Comparison of ENCODE assay signal across 19 cellular contexts in genomic region chr14:102711946-102712345, GRCh38.
"Had no signal": no experiment of that assay in that cellular context is flagged by ENCODE, and none has a peak within 500 bp of the region (broad histone marks: within the 10 kb centered on the region; RNA-seq: fewer than 3 reads in every experiment).

No MANE protein-coding gene starts in this region.

- H3K27me3 Mint-ChIP-seq: activated CD4-positive, alpha-beta memory T cell treated with anti-CD3 and anti-CD28 coated beads for 36 hours; activated CD4-positive, alpha-beta T cell treated with anti-CD3 and anti-CD28 coated beads for 36 hours; activated naive CD8-positive, alpha-beta T cell treated with anti-CD3 and anti-CD28 coated beads for 36 hours; activated T-helper 17 cell treated with anti-CD3 and anti-CD28 coated beads, Interleukin-2, amount 50 U/mL, for 72 hours; brain; memory B cell; naive thymus-derived CD4-positive, alpha-beta T cell had no signal

- H3K4me3 Mint-ChIP-seq: activated CD4-positive, alpha-beta memory T cell treated with anti-CD3 and anti-CD28 coated beads for 36 hours; activated CD4-positive, alpha-beta T cell treated with anti-CD3 and anti-CD28 coated beads for 36 hours; activated naive CD8-positive, alpha-beta T cell treated with anti-CD3 and anti-CD28 coated beads for 36 hours; activated T-helper 17 cell treated with anti-CD3 and anti-CD28 coated beads, Interleukin-2, amount 50 U/mL, for 72 hours; brain; memory B cell; naive thymus-derived CD4-positive, alpha-beta T cell; neural progenitor cell; stimulated activated effector memory CD8-positive, alpha-beta T cell treated with anti-CD3 and anti-CD28 coated beads, Interleukin-12 subunit alpha, Interleukin-12 subunit beta, amount 100 ng/mL, for 72 hours; T-helper 1 cell treated with Interleukin-12 subunit alpha and Interleukin-12 subunit beta and Interleukin-4 antibody, amounts not matched to agents 30 μg/mL and 1 μg/mL, for 36 hours; WTC11 had no signal

- DNase-seq: activated CD4-positive, alpha-beta memory T cell treated with anti-CD3 and anti-CD28 coated beads for 36 hours; activated CD4-positive, alpha-beta T cell treated with anti-CD3 and anti-CD28 coated beads for 36 hours; activated naive CD4-positive, alpha-beta T cell; activated naive CD8-positive, alpha-beta T cell treated with anti-CD3 and anti-CD28 coated beads for 36 hours; amygdala; central memory CD4-positive, alpha-beta T cell; colonic mucosa; foreskin keratinocyte; kidney glomerular epithelial cell; naive thymus-derived CD4-positive, alpha-beta T cell; stimulated activated CD4-positive, alpha-beta T cell treated with anti-CD3 and anti-CD28 coated beads, Interleukin-4, amount 100 ng/mL, for 24 hours; stomach had no signal

- H3K4me1 Mint-ChIP-seq: activated naive CD8-positive, alpha-beta T cell treated with anti-CD3 and anti-CD28 coated beads for 36 hours; neural progenitor cell; WTC11 had no signal

- H3K27ac Mint-ChIP-seq: activated CD4-positive, alpha-beta memory T cell treated with anti-CD3 and anti-CD28 coated beads for 36 hours; activated CD4-positive, alpha-beta T cell treated with anti-CD3 and anti-CD28 coated beads for 36 hours; activated naive CD8-positive, alpha-beta T cell treated with anti-CD3 and anti-CD28 coated beads for 36 hours; activated T-helper 17 cell treated with anti-CD3 and anti-CD28 coated beads, Interleukin-2, amount 50 U/mL, for 72 hours; memory B cell; naive thymus-derived CD4-positive, alpha-beta T cell; neural progenitor cell; stimulated activated effector memory CD8-positive, alpha-beta T cell treated with anti-CD3 and anti-CD28 coated beads, Interleukin-12 subunit alpha, Interleukin-12 subunit beta, amount 100 ng/mL, for 72 hours; T-helper 1 cell treated with Interleukin-12 subunit alpha and Interleukin-12 subunit beta and Interleukin-4 antibody, amounts not matched to agents 30 μg/mL and 1 μg/mL, for 36 hours; WTC11 had no signal

- H3K9me3 Mint-ChIP-seq: activated CD4-positive, alpha-beta memory T cell treated with anti-CD3 and anti-CD28 coated beads for 36 hours; activated naive CD8-positive, alpha-beta T cell treated with anti-CD3 and anti-CD28 coated beads for 36 hours; activated T-helper 17 cell treated with anti-CD3 and anti-CD28 coated beads, Interleukin-2, amount 50 U/mL, for 72 hours; memory B cell; naive thymus-derived CD4-positive, alpha-beta T cell; neural progenitor cell; stimulated activated effector memory CD8-positive, alpha-beta T cell treated with anti-CD3 and anti-CD28 coated beads, Interleukin-12 subunit alpha, Interleukin-12 subunit beta, amount 100 ng/mL, for 72 hours; T-helper 1 cell treated with Interleukin-12 subunit alpha and Interleukin-12 subunit beta and Interleukin-4 antibody, amounts not matched to agents 30 μg/mL and 1 μg/mL, for 36 hours; WTC11 had no signal
